ENCODE assay signal across 12 cellular contexts in genomic region chrX:12954981-12955380, GRCh38. TPM values are rescaled to one million over a fixed set of nuclear protein-coding genes. Genes with fewer than 3 reads are reported as not detected.
DNase-seq lines count a peak whose midpoint lies in the region; ATAC-seq and TF ChIP-seq lines count a peak whose summit lies in the region.
"Had no signal": no experiment of that assay in that cellular context is flagged by ENCODE, and none has a peak within 500 bp of the region (broad histone marks: within the 10 kb centered on the region; RNA-seq: fewer than 3 reads in every experiment).

No MANE protein-coding gene starts in this region.

- no peak overlapping the region for H4K5ac ChIP-seq in IMR-90 (ENCODE audit: low read depth, low read length)

- peaks cover 0 to 11% of the 10 kb centered on the region in 2 experiments; a peak in 2 of 4 replicates for H3K79me1 ChIP-seq in IMR-90 (ENCODE audit: low read depth in 1 of 2, low read length in 2 of 2)

- peaks cover 3% of the 10 kb centered on the region for H3K9me3 Mint-ChIP-seq in Calu3 (ENCODE audit: low read depth, unreplicated experiment)
- no peaks in the 10 kb centered on the region for H3K9me3 Mint-ChIP-seq in activated B cell treated with CpG ODN at 0.5 μM for 24 hours
- H3K9me3 Mint-ChIP-seq: HFFc6 had no signal

- no peak overlapping the region for H3K23ac ChIP-seq in IMR-90 (ENCODE audit: low read depth, low read length)

- ATAC-seq in IMR-90 (ENCODE audit: low read depth): no peak
- ATAC-seq in activated B cell treated with CpG ODN at 0.5 μM for 24 hours (ENCODE audit: low read depth): no peak
- peak; percentile 3 for ATAC-seq in mucosa of descending colon
- ATAC-seq in GM21529 (IDR thresholded peaks at IDR 0.05; ENCODE audit: unreplicated experiment): no peak
- ATAC-seq in HG03280 (IDR thresholded peaks at IDR 0.05; ENCODE audit: unreplicated experiment): no peak

- no peak overlapping the region for H3K18ac ChIP-seq in IMR-90 (ENCODE audit: low read depth, low read length)

- H2AK9ac ChIP-seq in IMR-90 (replicated peaks; ENCODE audit: low read depth, low read length, poor library complexity): no peak overlapping the region

- TF ChIP-seq CTCF in Calu3 (IDR thresholded peaks at IDR 0.05; ENCODE audit: unreplicated experiment): no peak
- no peak for TF ChIP-seq CTCF in IMR-90 (conservative IDR thresholded peaks at IDR 0.05; ENCODE audit: low read depth, low read length)
- TF ChIP-seq CTCF in activated B cell treated with CpG ODN at 0.5 μM for 24 hours (IDR thresholded peaks at IDR 0.05): no peak
- TF ChIP-seq CTCF in mucosa of descending colon (IDR thresholded peaks at IDR 0.05): no peak

- H3K27me3 ChIP-seq in IMR-90 (ENCODE audit: control insufficient read depth, insufficient read depth, low read length) (no peaks in the 10 kb centered on the region), SJCRH30 (no peaks in the 10 kb centered on the region)

- BruUV-seq in Calu3 (replicated peaks; lab: Mats Ljungman, UMichigan) (no TSS peak), IMR-90 (replicated peaks; lab: Mats Ljungman, UMichigan) (no TSS peak)

- 0 out of 2 replicates have a peak overlapping the region, but pooled peaks have one; percentile 6 for H2BK20ac ChIP-seq in IMR-90 (ENCODE audit: low read depth, low read length)

- no peak for DNase-seq in Calu3
- no peak for DNase-seq in IMR-90
- DNase-seq in activated B cell treated with CpG ODN at 0.5 μM for 24 hours: no peak
- DNase-seq in mucosa of descending colon: no peak
- no peak for DNase-seq in SJCRH30
- no peak for DNase-seq in NCI-H1436 (lab: John Stamatoyannopoulos, UW)
- DNase-seq: HFFc6; stimulated activated naive CD4-positive, alpha-beta T cell treated with Interleukin-2 at 50 U/mL for 16 hours; SW 1271 had no signal

- H3K56ac ChIP-seq in IMR-90 (ENCODE audit: extremely low read depth, insufficient read depth, low read length): no peak overlapping the region

- dilution Hi-C loops in IMR-90 (cut with HindIII; ENCODE audit: low sequenced_read_pairs, unreplicated experiment): no loop called here

- H3K4ac ChIP-seq in IMR-90 (ENCODE audit: low read depth, low read length): peak overlapping the region; percentile 18; the same call in 1 of the 2 replicates

- H4K91ac ChIP-seq in IMR-90 (ENCODE audit: insufficient read depth, low read depth, low read length): no peak overlapping the region

- H3K27ac ChIP-seq in IMR-90 (ENCODE audit: insufficient read depth, low read length) (no peak overlapping the region), SJCRH30 (no peak overlapping the region)

- H3K36me3 Mint-ChIP-seq in Calu3 (ENCODE audit: insufficient read depth, unreplicated experiment): peaks cover 39% of the 10 kb centered on the region
- H3K36me3 Mint-ChIP-seq in activated B cell treated with CpG ODN at 0.5 μM for 24 hours (ENCODE audit: low read depth): no peaks in the 10 kb centered on the region

- TF ChIP-seq RAD21 in IMR-90 (IDR thresholded peaks at IDR 0.05; ENCODE audit: low read length): no peak

- H3K27ac Mint-ChIP-seq in Calu3 (ENCODE audit: unreplicated experiment) (peak overlapping the region; percentile 79), activated B cell treated with CpG ODN at 0.5 μM for 24 hours (peak overlapping the region; percentile 96)

- CTCF ChIA-PET in Calu3 (lab: Charles Lee) (no interaction called here), IMR-90 (lab: Yijun Ruan, JAX) (interaction anchor here (0.5 to 0.7 kb wide), 3 partner anchors 25 to 398 kb away, joined by 3 read pairs; no protein-coding TSS in a partner anchor), activated B cell treated with CpG ODN at 0.5 μM for 24 hours (lab: Charles Lee) (interaction anchor here (0.6 to 3.3 kb wide), 6 partner anchors 9 to 533 kb away, joined by 3 to 23 read pairs (median 11); partner anchors contain the start of gene TMSB4X)

- in situ Hi-C loops in IMR-90 (cut with MboI; ENCODE audit: low sequenced_read_pairs): loop anchor here (10.0 to 25.0 kb wide), 3 partner anchors 700 to 1082 kb away; partner anchors contain the start of genes GEMIN8, OFD1, TCEANC and TRAPPC2

- no peak overlapping the region for H2AFZ ChIP-seq in IMR-90 (replicated peaks; ENCODE audit: low read length, poor library complexity)

- intact Hi-C loops in Calu3 (cut with micrococcal nuclease; ENCODE audit: unreplicated experiment) (no loop called here), IMR-90 (cut with micrococcal nuclease) (no loop called here), activated B cell treated with CpG ODN at 0.5 μM for 24 hours (cut with micrococcal nuclease) (loop anchor here (5.0 kb wide), 2 partner anchors 32 to 777 kb away; partner anchors contain the start of genes OFD1 and TRAPPC2), mucosa of descending colon (cut with DNase I, micrococcal nuclease) (no loop called here)

- H3K4me3 Mint-ChIP-seq in Calu3 (ENCODE audit: low read depth, unreplicated experiment): no peak overlapping the region
- peak overlapping the region; percentile 45 for H3K4me3 Mint-ChIP-seq in activated B cell treated with CpG ODN at 0.5 μM for 24 hours
- H3K4me3 Mint-ChIP-seq: HFFc6 had no signal

- H3K9ac ChIP-seq in IMR-90 (ENCODE audit: low read depth, low read length): no peak overlapping the region

- H3K36me3 ChIP-seq in IMR-90 (ENCODE audit: control insufficient read depth, insufficient read depth, low read length) (no peaks in the 10 kb centered on the region), mucosa of descending colon (ENCODE audit: low read depth) (no peaks in the 10 kb centered on the region), SJCRH30 (no peaks in the 10 kb centered on the region)

- H3K4me1 ChIP-seq in IMR-90 (ENCODE audit: control insufficient read depth, insufficient read depth, low read length) (peaks cover 15% of the 10 kb centered on the region), mucosa of descending colon (ENCODE audit: low read depth) (no peaks in the 10 kb centered on the region), SJCRH30 (peaks cover 23% of the 10 kb centered on the region)

- peaks cover 30% of the 10 kb centered on the region for H3K4me1 Mint-ChIP-seq in Calu3 (ENCODE audit: low read depth, unreplicated experiment)
- peaks cover 81% of the 10 kb centered on the region for H3K4me1 Mint-ChIP-seq in activated B cell treated with CpG ODN at 0.5 μM for 24 hours

- H2BK120ac ChIP-seq in IMR-90 (ENCODE audit: low read depth, low read length): peak overlapping the region; percentile 67

- H3K14ac ChIP-seq in IMR-90 (replicated peaks; ENCODE audit: low read depth, low read length): peak overlapping the region; percentile 30

- no peak for TF ChIP-seq POLR2A in IMR-90 (IDR thresholded peaks at IDR 0.05; ENCODE audit: low read depth, low read length)

- no peak overlapping the region for H3K4me2 ChIP-seq in IMR-90 (ENCODE audit: low read depth, low read length)

- peak overlapping the region; percentile 28; the same call in 1 of the 2 replicates for H2AK5ac ChIP-seq in IMR-90 (ENCODE audit: low read depth, low read length)

- no peak overlapping the region for H2BK5ac ChIP-seq in IMR-90 (ENCODE audit: low read depth, low read length, poor library complexity, severe bottlenecking)

- no peak overlapping the region for H4K8ac ChIP-seq in IMR-90 (ENCODE audit: low read depth in 2 of 2, low read length in 2 of 2)

- WGBS in IMR-90 (ENCODE audit: extremely low coverage in 2 of 2, insufficient read length in 1 of 2), 2 experiments: 100% methylated on average over 1 of the region's 4 CpGs; no CpG with 5 or more reads in 1 of the 2 experiments

- H3K9me1 ChIP-seq in IMR-90 (ENCODE audit: insufficient read depth, low read length): peaks cover 12% of the 10 kb centered on the region

- H3K4me3 ChIP-seq in IMR-90 (ENCODE audit: insufficient read depth, low read depth, low read length) (no peak overlapping the region), mucosa of descending colon (no peak overlapping the region), SJCRH30 (no peak overlapping the region)
- H3K4me3 ChIP-seq: coronary artery had no signal

- POLR2A ChIA-PET in IMR-90 (lab: Charles Lee; ENCODE audit: unreplicated experiment) (no interaction called here), activated B cell treated with CpG ODN at 0.5 μM for 24 hours (lab: Charles Lee) (interaction anchor here (0.7 to 14.8 kb wide), 12 partner anchors 20 to 804 kb away, joined by 3 to 931 read pairs (median 11); partner anchors contain the start of gene TMSB4X)

- H3K27me3 Mint-ChIP-seq in Calu3 (ENCODE audit: unreplicated experiment) (no peaks in the 10 kb centered on the region), activated B cell treated with CpG ODN at 0.5 μM for 24 hours (no peaks in the 10 kb centered on the region)

- no peaks in the 10 kb centered on the region for H4K20me1 ChIP-seq in IMR-90 (ENCODE audit: insufficient read depth, low read length)

- H3K9me3 ChIP-seq in IMR-90 (ENCODE audit: control insufficient read depth, insufficient read depth, low read length): no peaks in the 10 kb centered on the region
- H3K9me3 ChIP-seq in mucosa of descending colon: no peaks in the 10 kb centered on the region
- no peaks in the 10 kb centered on the region for H3K9me3 ChIP-seq in SJCRH30 (replicated peaks)

- H2BK15ac ChIP-seq in IMR-90 (ENCODE audit: low read depth, low read length): peak overlapping the region; percentile 49; the same call in 1 of the 3 replicates

TF ChIP-seq in IMR-90, 13 proteins besides CTCF, POLR2A, EP300 and RAD21 (continues in another document):
- no peak for TF ChIP-seq CHD1 (IDR thresholded peaks at IDR 0.05; ENCODE audit: low read depth, low read length)

RNA-seq across cellular contexts. Expression of gene TMSB4X, which starts 19.9 kb away (rescaled TPM):
- 5,274 and 5,368 TPM in 2 replicates for total RNA-seq in Calu3 (2022)
- total RNA-seq in IMR-90 (2012; rRNA removed): 9,222 and 11,116 TPM in 2 replicates
- polyA plus RNA-seq in IMR-90 (2012; rRNA removed): 4,133 and 4,648 TPM in 2 replicates
- 4,164 and 9,036 TPM in 2 replicates for polyA plus RNA-seq in IMR-90 (2012; cell fraction: cytosol; rRNA removed)
- polyA plus RNA-seq in IMR-90 (2012; cell fraction: nucleus; rRNA removed; ENCODE audit: low replicate concordance): 567 and 1,669 TPM in 2 replicates
- 5,922 and 6,273 TPM in 2 replicates for total RNA-seq in activated B cell treated with CpG ODN at 0.5 μM for 24 hours
- 1,000 to 10,000 TPM; 2,288 to 5,392 (median 5,014) TPM for total RNA-seq in mucosa of descending colon
- total RNA-seq in SJCRH30 (2014; rRNA removed; shearing (Covaris generic)): 1,274 and 1,377 TPM in 2 replicates

RNA-seq across cellular contexts. Expression of gene TLR8, which starts 48.6 kb away (rescaled TPM):
- total RNA-seq in Calu3 (2022) (not detected in 2 replicates), IMR-90 (2012; rRNA removed) (not detected in 2 replicates), activated B cell treated with CpG ODN at 0.5 μM for 24 hours (0.20 and 0.22 TPM in 2 replicates), mucosa of descending colon (1 to 10 TPM in 2 of 3 donors, under 1 TPM in 1; 0.29 to 2.3 (median 1.5) TPM)
- not detected in 2 replicates for polyA plus RNA-seq in IMR-90 (2012; rRNA removed)
- not detected in 2 replicates for polyA plus RNA-seq in IMR-90 (2012; cell fraction: cytosol; rRNA removed)
- not detected in 2 replicates for polyA plus RNA-seq in IMR-90 (2012; cell fraction: nucleus; rRNA removed; ENCODE audit: low replicate concordance)
- not detected in 2 replicates for total RNA-seq in SJCRH30 (2014; rRNA removed; shearing (Covaris generic))
- total RNA-seq: HFFc6 had no signal
